In genomic region chr14:100484531-100485267, GRCh38 we compare ENCODE assay signal across 27 cellular contexts.
A peak's percentile ranks its signal among the peaks of the same experiment; 100 is the strongest.
DNase-seq lines count a peak whose midpoint lies in the region; ATAC-seq and TF ChIP-seq lines count a peak whose summit lies in the region.
"Had no signal": no experiment of that assay in that cellular context is flagged by ENCODE, and none has a peak within 500 bp of the region (broad histone marks: within the 10 kb centered on the region; RNA-seq: fewer than 3 reads in every experiment).

No MANE protein-coding gene starts in this region.

- POLR2A ChIA-PET in CD8-positive, alpha-beta memory T cell (lab: Charles Lee): no interaction called here

- H3K9me3 Mint-ChIP-seq in CD8-positive, alpha-beta memory T cell: no peaks in the 10 kb centered on the region
- H3K9me3 Mint-ChIP-seq: CD8-positive, alpha-beta T cell had no signal

- H3K4me1 Mint-ChIP-seq in CD8-positive, alpha-beta memory T cell: peaks cover 17 to 35% (median 26%) of the 10 kb centered on the region in 3 donors

- DNase-seq in GM04504 (ENCODE audit: low read depth) (peak; percentile 11), esophagus muscularis mucosa (ENCODE audit: extremely low spot score) (peak; percentile 75), mucosa of gallbladder (ENCODE audit: low spot score) (peak; percentile 6), T-helper 2 cell (no peak), putamen (ENCODE audit: low spot score) (no peak)
- no peak for DNase-seq in CD8-positive, alpha-beta memory T cell
- DNase-seq: Calu3; CD8-positive, alpha-beta T cell; GOT3; HCEC 1CT; MM.1S; NCI-H1092; NCI-H1436; NCI-H187; NCI-H2081 treated with DMSO at 0.1 percent for 48 hours; NCI-H2171; NCI-H226; NCI-H510A; RPMI8226; SHP77 had no signal

- no peak for TF ChIP-seq EP300 in esophagus muscularis mucosa (IDR thresholded peaks at IDR 0.05)

- H3K27ac ChIP-seq in BLaER1 (peak overlapping the region; percentile 83), esophagus muscularis mucosa (replicated peaks in 1 of 4) (no peak overlapping the region)
- H3K27ac ChIP-seq in CD8-positive, alpha-beta memory T cell (ENCODE audit: low read depth, low read length): no peak overlapping the region
- H3K27ac ChIP-seq: C4-2B, HL-60, KMS-11 had no signal

- intact Hi-C loops in esophagus muscularis mucosa (cut with DNase I): no loop called here

- no peak for ATAC-seq in GM18873 (IDR thresholded peaks at IDR 0.05; ENCODE audit: low FRiP score, unreplicated experiment)
- ATAC-seq: CD8-positive, alpha-beta T cell; GM12878 had no signal

- no peak for TF ChIP-seq CTCF in esophagus muscularis mucosa (IDR thresholded peaks at IDR 0.05)

- H3K9ac ChIP-seq in BLaER1: no peak overlapping the region
- H3K9ac ChIP-seq: KMS-11 had no signal

- H3K27me3 ChIP-seq in BLaER1: no peaks in the 10 kb centered on the region
- no peaks in the 10 kb centered on the region for H3K27me3 ChIP-seq in esophagus muscularis mucosa
- H3K27me3 ChIP-seq in CD8-positive, alpha-beta memory T cell (ENCODE audit: insufficient read depth, low read length, poor library complexity, severe bottlenecking): no peaks in the 10 kb centered on the region

- CTCF ChIA-PET in CD8-positive, alpha-beta memory T cell (lab: Charles Lee): no interaction called here

- H3K4me3 ChIP-seq in BLaER1 (0 out of 2 replicates have a peak overlapping the region, but pooled peaks have one; percentile 28), esophagus muscularis mucosa (no peak overlapping the region)
- H3K4me3 ChIP-seq in CD8-positive, alpha-beta memory T cell (ENCODE audit: low read length): no peak overlapping the region
- H3K4me3 ChIP-seq: GM12878 had no signal

- peaks cover 9% of the 10 kb centered on the region; the same call in 1 of the 2 replicates for H4K20me1 ChIP-seq in BLaER1

- H3K36me3 Mint-ChIP-seq in CD8-positive, alpha-beta memory T cell: peaks cover 15 to 19% (median 17%) of the 10 kb centered on the region in 3 donors

- no peaks in the 10 kb centered on the region for H3K27me3 Mint-ChIP-seq in CD8-positive, alpha-beta memory T cell
- H3K27me3 Mint-ChIP-seq: IgD-negative memory B cell had no signal

- no peak for TF ChIP-seq POLR2A in esophagus muscularis mucosa (IDR thresholded peaks at IDR 0.05; ENCODE audit: low read depth)

- WGBS in esophagus muscularis mucosa: 95% methylated on average over 4 of the region's 4 CpGs

- H3K4me3 Mint-ChIP-seq in CD8-positive, alpha-beta memory T cell: no peak overlapping the region
- H3K4me3 Mint-ChIP-seq: CD8-positive, alpha-beta T cell; IgD-negative memory B cell had no signal

- H3K9me3 ChIP-seq in BLaER1: no peaks in the 10 kb centered on the region
- no peaks in the 10 kb centered on the region for H3K9me3 ChIP-seq in esophagus muscularis mucosa
- H3K9me3 ChIP-seq in CD8-positive, alpha-beta memory T cell (ENCODE audit: low read length): no peaks in the 10 kb centered on the region

- peaks cover 73% of the 10 kb centered on the region for H3K4me1 ChIP-seq in BLaER1
- no peaks in the 10 kb centered on the region for H3K4me1 ChIP-seq in esophagus muscularis mucosa
- peaks cover 10% of the 10 kb centered on the region for H3K4me1 ChIP-seq in CD8-positive, alpha-beta memory T cell (ENCODE audit: insufficient read depth, low read length)

- peak overlapping the region; percentile 78 for H3K4me2 ChIP-seq in BLaER1
- H3K4me2 ChIP-seq: KMS-11 had no signal

- no peaks in the 10 kb centered on the region for H3K36me3 ChIP-seq in BLaER1
- peaks cover 0 to 17% (median 11%) of the 10 kb centered on the region in 4 donors for H3K36me3 ChIP-seq in esophagus muscularis mucosa
- no peaks in the 10 kb centered on the region for H3K36me3 ChIP-seq in CD8-positive, alpha-beta memory T cell (ENCODE audit: insufficient read depth, low read length)

- no peak overlapping the region for H3K27ac Mint-ChIP-seq in CD8-positive, alpha-beta memory T cell
- H3K27ac Mint-ChIP-seq: CD8-positive, alpha-beta T cell had no signal

Comparison
In these comparisons a context has a peak if more than half of its experiments do, and no peak if none do; other contexts are left out.
1. DNase-seq: peak in GM04504 (single experiment), esophagus muscularis mucosa (single experiment) and mucosa of gallbladder (single experiment); none in T-helper 2 cell (0 of 5), putamen (single experiment) and CD8-positive, alpha-beta memory T cell (0 of 5).